ENCODE assay signal across 11 cellular contexts in the genomic region with DNA sequence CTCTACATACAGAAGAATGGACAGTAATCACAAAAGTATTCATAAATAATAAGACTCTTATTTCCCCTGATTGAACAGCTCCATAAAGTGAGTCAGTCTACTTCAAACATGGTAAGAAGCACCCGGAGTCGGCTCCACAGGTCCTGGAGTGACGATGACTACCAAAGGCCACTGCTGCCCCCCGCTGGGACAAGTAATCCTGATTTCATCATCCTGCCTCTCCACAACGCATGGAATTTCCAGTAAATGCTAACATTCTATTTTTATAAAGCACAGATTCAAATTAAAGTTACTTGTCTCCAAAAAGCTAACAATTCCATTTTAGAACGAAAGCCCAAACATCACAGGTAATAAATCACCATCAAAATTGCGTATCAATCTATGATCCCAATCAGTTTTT. TPM values are rescaled to one million over a fixed set of nuclear protein-coding genes. Genes with fewer than 3 reads are reported as not detected.
DNase-seq lines count a peak whose midpoint lies in the region; ATAC-seq and TF ChIP-seq lines count a peak whose summit lies in the region.
"Had no signal": no experiment of that assay in that cellular context is flagged by ENCODE, and none has a peak within 500 bp of the region (broad histone marks: within the 10 kb centered on the region; RNA-seq: fewer than 3 reads in every experiment).

No MANE protein-coding gene starts in this region.

- no peak for TF ChIP-seq POLR2A in lower leg skin (IDR thresholded peaks at IDR 0.05)

- 53 to 65% methylated on average over 7 of the region's 7 CpGs for WGBS in lower leg skin, 2 donors

- no peak for DNase-seq in left ventricle myocardium inferior
- no peak for DNase-seq in Right ventricle myocardium inferior (ENCODE audit: missing footprints)
- peak; percentile 71 for DNase-seq in SK-MEL-5 (ENCODE audit: low read depth, low spot score)
- DNase-seq in head of caudate nucleus = peak; percentile 31 to 84 (median 66)
- DNase-seq in lower leg skin (ENCODE audit: low spot score in 2 of 2) = no peak
- no peak for DNase-seq in activated effector memory CD4-positive, alpha-beta T cell treated with Interleukin-2 at 50 U/mL for 16 hours
- DNase-seq in activated naive CD4-positive, alpha-beta T cell treated with Interleukin-2 at 50 U/mL for 16 hours = no peak
- DNase-seq: activated T-cell treated with anti-CD3 and anti-CD28 coated beads, Interleukin-2, amount 50 U/mL, for 4 hours had no signal

- intact Hi-C loops in left ventricle myocardium inferior (cut with micrococcal nuclease) (no loop called here), Right ventricle myocardium inferior (cut with DNase I) (no loop called here), head of caudate nucleus (cut with DNase I) (no loop called here), lower leg skin (cut with DNase I; ENCODE audit: low total_unique reads) (loop anchor here (5.0 kb wide), 1 partner anchor 836 kb away; no protein-coding TSS in a partner anchor)

- TF ChIP-seq CTCF in left ventricle myocardium inferior (IDR thresholded peaks at IDR 0.05; ENCODE audit: borderline replicate concordance) (peak; percentile 33), lower leg skin (IDR thresholded peaks at IDR 0.05) (no peak)

- in situ Hi-C loops in SK-MEL-5 (cut with HindIII; ENCODE audit: low pct_unique_long_range_greater_than_20kb, low sequenced_read_pairs) = no loop called here

- no peaks in the 10 kb centered on the region for H3K4me1 ChIP-seq in left ventricle myocardium inferior
- H3K4me1 ChIP-seq: upper lobe of left lung had no signal

- ATAC-seq in Right ventricle myocardium inferior (no peak), HG03095 (IDR thresholded peaks at IDR 0.05; ENCODE audit: unreplicated experiment) (no peak)
- ATAC-seq: activated T-cell treated with anti-CD3 and anti-CD28 coated beads, Interleukin-2, amount 50 U/mL, for 4 hours had no signal

- H3K4me3 ChIP-seq in left ventricle myocardium inferior (no peak overlapping the region), lower leg skin (ENCODE audit: low read depth, poor library complexity, severe bottlenecking) (no peak overlapping the region)
- H3K4me3 ChIP-seq: upper lobe of left lung had no signal

- peaks cover 49% of the 10 kb centered on the region for H3K36me3 ChIP-seq in left ventricle myocardium inferior

- no peak overlapping the region for H3K27ac ChIP-seq in left ventricle myocardium inferior (replicated peaks)
- H3K27ac ChIP-seq: HL-60, upper lobe of left lung had no signal

- no peaks in the 10 kb centered on the region for H3K27me3 ChIP-seq in left ventricle myocardium inferior (ENCODE audit: low read depth)
- H3K27me3 ChIP-seq: upper lobe of left lung had no signal

- H3K9me3 ChIP-seq in left ventricle myocardium inferior (replicated peaks) = no peaks in the 10 kb centered on the region
- H3K9me3 ChIP-seq: upper lobe of left lung had no signal

RNA-seq across cellular contexts. Expression of gene ATPSCKMT, which starts 16.2 kb away (rescaled TPM):
- total RNA-seq in left ventricle myocardium inferior = 18.0 TPM
- total RNA-seq in Right ventricle myocardium inferior = 16.4 TPM
- total RNA-seq in SK-MEL-5 (2014; rRNA removed; shearing (Covaris generic)) = 33.8 and 40.7 TPM in 2 replicates
- 18.6 and 25.7 TPM in 2 replicates for polyA plus RNA-seq in SK-MEL-5 (2015; cell fraction: cytosol; rRNA removed)
- polyA plus RNA-seq in SK-MEL-5 (2015; cell fraction: nucleus; rRNA removed) = 28.5 and 49.4 TPM in 2 replicates
- 10 to 100 TPM in 2 of 4 donors, 1 to 10 TPM in 2; 5.0 to 14.3 (median 8.7) TPM for total RNA-seq in lower leg skin

RNA-seq across cellular contexts. Expression of gene CCT5, which starts 16.6 kb away (rescaled TPM):
- total RNA-seq in left ventricle myocardium inferior = 93.2 TPM
- total RNA-seq in Right ventricle myocardium inferior = 104 TPM
- total RNA-seq in SK-MEL-5 (2014; rRNA removed; shearing (Covaris generic)) = 1,160 and 1,344 TPM in 2 replicates
- 659 and 725 TPM in 2 replicates for polyA plus RNA-seq in SK-MEL-5 (2015; cell fraction: cytosol; rRNA removed)
- polyA plus RNA-seq in SK-MEL-5 (2015; cell fraction: nucleus; rRNA removed) = 532 and 577 TPM in 2 replicates
- total RNA-seq in lower leg skin = 100 to 1,000 TPM in 3 of 4 donors, 10 to 100 TPM in 1; 69.1 to 150 (median 125) TPM

Comparison
In these comparisons a context has a peak if more than half of its experiments do, and no peak if none do; other contexts are left out.
1. DNase-seq: peak in SK-MEL-5 (single experiment) and head of caudate nucleus (42 of 42); none in left ventricle myocardium inferior (single experiment), Right ventricle myocardium inferior (single experiment), lower leg skin (0 of 2), activated effector memory CD4-positive, alpha-beta T cell treated with Interleukin-2 at 50 U/mL for 16 hours (single experiment) and activated naive CD4-positive, alpha-beta T cell treated with Interleukin-2 at 50 U/mL for 16 hours (single experiment).